11 cellular contexts compared by ENCODE assay signal in the genomic region with DNA sequence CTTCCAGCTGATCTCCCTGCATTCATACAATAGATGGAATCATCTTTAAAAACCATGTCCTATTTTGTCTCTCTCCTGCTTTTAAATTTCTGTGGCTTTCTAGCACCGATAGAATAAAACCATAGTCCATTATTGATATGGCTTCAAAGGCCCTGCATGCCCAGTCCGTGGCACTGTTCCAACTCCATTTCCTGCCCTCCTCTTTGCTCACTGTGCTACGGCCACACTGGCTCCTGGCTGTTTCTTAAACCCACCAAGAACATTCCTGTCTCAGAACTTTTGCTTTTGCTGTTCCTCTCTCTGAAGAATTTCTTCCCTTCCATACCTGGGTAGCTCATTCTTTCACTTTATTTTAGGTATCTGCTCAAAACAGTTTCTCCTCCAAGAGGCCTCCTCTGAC. TPM values are rescaled to one million over a fixed set of nuclear protein-coding genes. Genes with fewer than 3 reads are reported as not detected.
DNase-seq lines count a peak whose midpoint lies in the region; TF ChIP-seq lines count a peak whose summit lies in the region.
"Had no signal": no experiment of that assay in that cellular context is flagged by ENCODE, and none has a peak within 500 bp of the region (broad histone marks: within the 10 kb centered on the region; RNA-seq: fewer than 3 reads in every experiment).

No MANE protein-coding gene starts in this region.

- H3K27ac ChIP-seq in CD4-positive, alpha-beta memory T cell (ENCODE audit: low read depth, low read length) = peak overlapping the region; percentile 68
- H3K27ac ChIP-seq in caudate nucleus (ENCODE audit: low read depth, low read length) = no peak overlapping the region

- intact Hi-C loops in CD4-positive, alpha-beta memory T cell (cut with micrococcal nuclease) = no loop called here
- intact Hi-C loops in activated CD4-positive, alpha-beta memory T cell treated with anti-CD3 and anti-CD28 coated beads for 36 hours (cut with micrococcal nuclease) = loop anchor here (1.0 to 10.0 kb wide), 5 partner anchors 16 to 715 kb away; a partner anchor contains a TSS

- H3K9me3 ChIP-seq in CD4-positive, alpha-beta memory T cell (ENCODE audit: control insufficient read depth in 1 of 2, low read length in 2 of 2) = no peaks in the 10 kb centered on the region

- POLR2A ChIA-PET in CD4-positive, alpha-beta memory T cell (lab: Charles Lee; ENCODE audit: partially characterized antibody) = interaction anchor here (0.6 to 3.9 kb wide), 18 partner anchors 12 to 206 kb away, joined by 3 to 126 read pairs (median 6); a partner anchor contains a TSS
- POLR2A ChIA-PET in activated CD4-positive, alpha-beta memory T cell treated with anti-CD3 and anti-CD28 coated beads for 36 hours (lab: Charles Lee) = interaction anchor here (1.0 to 10.7 kb wide), 9 partner anchors 12 to 186 kb away, joined by 3 to 288 read pairs (median 5); a partner anchor contains a TSS

- peaks cover 90% of the 10 kb centered on the region for H3K4me1 ChIP-seq in CD4-positive, alpha-beta memory T cell (ENCODE audit: insufficient read depth, low read length)

- no peaks in the 10 kb centered on the region for H3K27me3 ChIP-seq in CD4-positive, alpha-beta memory T cell (ENCODE audit: insufficient read depth, low read length)

- H3K4me1 Mint-ChIP-seq in CD4-positive, alpha-beta memory T cell = peaks cover 66 to 97% (median 84%) of the 10 kb centered on the region in 4 donors
- peaks cover 69% of the 10 kb centered on the region for H3K4me1 Mint-ChIP-seq in activated CD4-positive, alpha-beta memory T cell treated with anti-CD3 and anti-CD28 coated beads for 36 hours (ENCODE audit: low read depth)
- no peaks in the 10 kb centered on the region for H3K4me1 Mint-ChIP-seq in glutamatergic neuron (ENCODE audit: low read depth, unreplicated experiment)

- CTCF ChIA-PET in CD4-positive, alpha-beta memory T cell (lab: Charles Lee; ENCODE audit: partially characterized antibody) = interaction anchor here (0.7 to 4.7 kb wide), 11 partner anchors 11 to 211 kb away, joined by 3 to 44 read pairs (median 4); no protein-coding TSS in a partner anchor
- CTCF ChIA-PET in activated CD4-positive, alpha-beta memory T cell treated with anti-CD3 and anti-CD28 coated beads for 36 hours (lab: Charles Lee) = interaction anchor here (0.6 to 2.2 kb wide), 10 partner anchors 11 to 186 kb away, joined by 3 to 17 read pairs (median 8); no protein-coding TSS in a partner anchor

- DNase-seq in CD4-positive, alpha-beta memory T cell = no peak
- peak; percentile 44 for DNase-seq in activated CD4-positive, alpha-beta memory T cell treated with anti-CD3 and anti-CD28 coated beads for 36 hours
- DNase-seq in iris pigment epithelial cell (ENCODE audit: low read depth) (peak; percentile 35), caudate nucleus (lab: John Stamatoyannopoulos, UW) (no peak), islet precursor cell (no peak), glutamatergic neuron (no peak), AG08396 (ENCODE audit: low spot score) (no peak)
- DNase-seq: HCEC 1CT, NCI-H82, nephron progenitor cell had no signal

- H3K9me3 Mint-ChIP-seq in CD4-positive, alpha-beta memory T cell = peaks cover 0 to 2% (median 0%) of the 10 kb centered on the region in 8 donors
- H3K9me3 Mint-ChIP-seq in activated CD4-positive, alpha-beta memory T cell treated with anti-CD3 and anti-CD28 coated beads for 36 hours = no peaks in the 10 kb centered on the region
- no peaks in the 10 kb centered on the region for H3K9me3 Mint-ChIP-seq in glutamatergic neuron (ENCODE audit: unreplicated experiment)
- H3K9me3 Mint-ChIP-seq: nephron progenitor cell had no signal

- H3K4me3 Mint-ChIP-seq in CD4-positive, alpha-beta memory T cell = peak overlapping the region; percentile 75 to 87 (median 82)
- H3K4me3 Mint-ChIP-seq in activated CD4-positive, alpha-beta memory T cell treated with anti-CD3 and anti-CD28 coated beads for 36 hours = peak overlapping the region; percentile 76
- H3K4me3 Mint-ChIP-seq in glutamatergic neuron (ENCODE audit: unreplicated experiment) = no peak overlapping the region
- H3K4me3 Mint-ChIP-seq: nephron progenitor cell had no signal

- H3K36me3 ChIP-seq in CD4-positive, alpha-beta memory T cell (ENCODE audit: insufficient read depth, low read length) = peaks cover 26% of the 10 kb centered on the region

- peaks cover 44 to 72% of the 10 kb centered on the region in 2 donors for H3K36me3 Mint-ChIP-seq in CD4-positive, alpha-beta memory T cell
- peaks cover 90% of the 10 kb centered on the region for H3K36me3 Mint-ChIP-seq in activated CD4-positive, alpha-beta memory T cell treated with anti-CD3 and anti-CD28 coated beads for 36 hours
- H3K36me3 Mint-ChIP-seq in glutamatergic neuron (ENCODE audit: unreplicated experiment) = no peaks in the 10 kb centered on the region

- TF ChIP-seq CTCF in GM12875 (IDR thresholded peaks at IDR 0.05; ENCODE audit: borderline replicate concordance, insufficient read depth, low read depth, low read length) = no peak
- TF ChIP-seq CTCF in glutamatergic neuron (IDR thresholded peaks at IDR 0.05; ENCODE audit: partially characterized antibody, unreplicated experiment) = no peak

- peak overlapping the region; percentile 87 to 99 (median 98) for H3K27ac Mint-ChIP-seq in CD4-positive, alpha-beta memory T cell
- H3K27ac Mint-ChIP-seq in activated CD4-positive, alpha-beta memory T cell treated with anti-CD3 and anti-CD28 coated beads for 36 hours = peak overlapping the region; percentile 92
- H3K27ac Mint-ChIP-seq in glutamatergic neuron (ENCODE audit: unreplicated experiment) = no peak overlapping the region
- H3K27ac Mint-ChIP-seq: nephron progenitor cell had no signal

- H3K4me3 ChIP-seq in CD4-positive, alpha-beta memory T cell (ENCODE audit: low read length in 2 of 2) = peak overlapping the region in 1 of 2 donors; percentile 7
- H3K4me3 ChIP-seq in GM12875 (ENCODE audit: low read depth, low read length) = peak overlapping the region; percentile 1

- H3K27me3 Mint-ChIP-seq in CD4-positive, alpha-beta memory T cell = no peaks in the 10 kb centered on the region
- H3K27me3 Mint-ChIP-seq in activated CD4-positive, alpha-beta memory T cell treated with anti-CD3 and anti-CD28 coated beads for 36 hours = no peaks in the 10 kb centered on the region
- no peaks in the 10 kb centered on the region for H3K27me3 Mint-ChIP-seq in glutamatergic neuron (ENCODE audit: unreplicated experiment)

RNA-seq across cellular contexts. Expression of a gene that starts 7.2 kb away (rescaled TPM):
- 10 to 100 TPM; 59.8 to 59.9 TPM for total RNA-seq in CD4-positive, alpha-beta memory T cell
- polyA plus RNA-seq in CD4-positive, alpha-beta memory T cell = 10 to 100 TPM; 21.4 to 62.5 TPM
- 100 to 1,000 TPM; 166 TPM for total RNA-seq in activated CD4-positive, alpha-beta memory T cell treated with anti-CD3 and anti-CD28 coated beads for 36 hours
- not detected for total RNA-seq in glutamatergic neuron (ENCODE audit: unreplicated experiment)

Comparison
In these comparisons a context has a peak if more than half of its experiments do, and no peak if none do; other contexts are left out.
1. DNase-seq: peak in activated CD4-positive, alpha-beta memory T cell treated with anti-CD3 and anti-CD28 coated beads for 36 hours (single experiment) and iris pigment epithelial cell (single experiment); none in CD4-positive, alpha-beta memory T cell (0 of 5), caudate nucleus (0 of 61), islet precursor cell (single experiment), glutamatergic neuron (single experiment) and AG08396 (single experiment).
2. RNA of a gene that starts 7.2 kb away (total RNA-seq): 166 TPM in activated CD4-positive, alpha-beta memory T cell treated with anti-CD3 and anti-CD28 coated beads for 36 hours and 59.8 to 59.9 TPM in CD4-positive, alpha-beta memory T cell; not detected in glutamatergic neuron (single experiment); every median in the first group is over 10 times any median in the second.